11 cellular contexts compared by ENCODE assay signal in genomic region chr13:99237981-99238662, GRCh38. TPM values are rescaled to one million over a fixed set of nuclear protein-coding genes. Genes with fewer than 3 reads are reported as not detected.
DNase-seq lines count a peak whose midpoint lies in the region; ATAC-seq and TF ChIP-seq lines count a peak whose summit lies in the region.
"Had no signal": no experiment of that assay in that cellular context is flagged by ENCODE, and none has a peak within 500 bp of the region (broad histone marks: within the 10 kb centered on the region; RNA-seq: fewer than 3 reads in every experiment).

No MANE protein-coding gene starts in this region.

- H3K27me3 ChIP-seq in CD8-positive, alpha-beta memory T cell (ENCODE audit: insufficient read depth, low read length, poor library complexity, severe bottlenecking), result no peaks in the 10 kb centered on the region
- H3K27me3 ChIP-seq in body of pancreas, result no peaks in the 10 kb centered on the region
- H3K27me3 ChIP-seq: hepatocyte had no signal

- 63 to 75% methylated on average over 8 of the region's 8 CpGs for WGBS in body of pancreas, 2 donors

- peak overlapping the region; percentile 50 for H3K4me3 ChIP-seq in CD8-positive, alpha-beta memory T cell (ENCODE audit: low read length)
- no peak overlapping the region for H3K4me3 ChIP-seq in body of pancreas
- H3K4me3 ChIP-seq: hepatocyte had no signal

- H3K4me1 ChIP-seq in CD8-positive, alpha-beta memory T cell (ENCODE audit: insufficient read depth, low read length), result peaks cover 19% of the 10 kb centered on the region
- no peaks in the 10 kb centered on the region for H3K4me1 ChIP-seq in body of pancreas

- POLR2A ChIA-PET in CD8-positive, alpha-beta memory T cell (lab: Charles Lee), result interaction anchor here (1.0 to 1.9 kb wide), 4 partner anchors 14 to 38 kb away, joined by 3 to 12 read pairs (median 4); partner anchors contain the start of genes GPR18 and UBAC2

- ATAC-seq in GM19438 (IDR thresholded peaks at IDR 0.05; ENCODE audit: low read depth, unreplicated experiment), result peak; percentile 69
- ATAC-seq in HG03469 (IDR thresholded peaks at IDR 0.05; ENCODE audit: unreplicated experiment), result peak; percentile 60
- peak; percentile 86 for ATAC-seq in effector memory CD8-positive, alpha-beta T cell (replicated peaks)
- no peak for ATAC-seq in body of pancreas

- peaks cover 14% of the 10 kb centered on the region for H3K36me3 ChIP-seq in CD8-positive, alpha-beta memory T cell (ENCODE audit: insufficient read depth, low read length)
- H3K36me3 ChIP-seq in body of pancreas (replicated peaks in 1 of 2; ENCODE audit: insufficient read depth in 1 of 2, low read depth in 2 of 2), result no peaks in the 10 kb centered on the region

- H3K4me1 Mint-ChIP-seq in CD8-positive, alpha-beta memory T cell, result peaks cover 55 to 77% (median 74%) of the 10 kb centered on the region in 3 donors
- H3K4me1 Mint-ChIP-seq in effector memory CD8-positive, alpha-beta T cell (ENCODE audit: low read depth in 2 of 2), result peaks cover 35 to 42% of the 10 kb centered on the region in 2 donors

- peak overlapping the region; percentile 90 to 98 (median 96) for H3K27ac Mint-ChIP-seq in CD8-positive, alpha-beta memory T cell
- peak overlapping the region; percentile 97 to 99 for H3K27ac Mint-ChIP-seq in effector memory CD8-positive, alpha-beta T cell

- peak overlapping the region; percentile 80 to 88 (median 83) for H3K4me3 Mint-ChIP-seq in CD8-positive, alpha-beta memory T cell
- H3K4me3 Mint-ChIP-seq in effector memory CD8-positive, alpha-beta T cell, result peak overlapping the region; percentile 86 to 87

- CTCF ChIA-PET in CD8-positive, alpha-beta memory T cell (lab: Charles Lee), result interaction anchor here (1.4 to 2.1 kb wide), 4 partner anchors 20 to 62 kb away, joined by 3 to 5 read pairs (median 4); partner anchors contain the start of gene GPR18

- peak overlapping the region; percentile 33 for H3K27ac ChIP-seq in CD8-positive, alpha-beta memory T cell (ENCODE audit: low read depth, low read length)
- H3K27ac ChIP-seq in body of pancreas, result peak overlapping the region in 2 of 4 donors; percentile 22 to 61
- H3K27ac ChIP-seq: hepatocyte had no signal

- intact Hi-C loops in body of pancreas (cut with DNase I), result no loop called here

- no peak for TF ChIP-seq POLR2A in body of pancreas (IDR thresholded peaks at IDR 0.05)

- H3K27me3 Mint-ChIP-seq in CD8-positive, alpha-beta memory T cell, result no peaks in the 10 kb centered on the region
- H3K27me3 Mint-ChIP-seq in effector memory CD8-positive, alpha-beta T cell, result no peaks in the 10 kb centered on the region

- peak in 2 of 5 donors; percentile 42 to 55 for DNase-seq in CD8-positive, alpha-beta memory T cell
- DNase-seq in effector memory CD8-positive, alpha-beta T cell, result peak in 1 of 3 experiments; percentile 11
- DNase-seq in body of pancreas (no peak), NCI-H1048 (lab: John Stamatoyannopoulos, UW) (no peak), Kasumi-1 (lab: John Stamatoyannopoulos, UW) (no peak), NCI-H226 (no peak)

- H3K9me3 ChIP-seq in CD8-positive, alpha-beta memory T cell (ENCODE audit: low read length), result no peaks in the 10 kb centered on the region
- H3K9me3 ChIP-seq in body of pancreas, result no peaks in the 10 kb centered on the region

- no peaks in the 10 kb centered on the region for H3K9me3 Mint-ChIP-seq in CD8-positive, alpha-beta memory T cell
- H3K9me3 Mint-ChIP-seq in effector memory CD8-positive, alpha-beta T cell, result no peaks in the 10 kb centered on the region

- H3K36me3 Mint-ChIP-seq in CD8-positive, alpha-beta memory T cell, result peaks cover 10 to 40% (median 16%) of the 10 kb centered on the region in 3 donors
- H3K36me3 Mint-ChIP-seq in effector memory CD8-positive, alpha-beta T cell (ENCODE audit: insufficient read depth), result peaks cover 31% of the 10 kb centered on the region

- no peak for TF ChIP-seq CTCF in body of pancreas (IDR thresholded peaks at IDR 0.05)

RNA-seq across cellular contexts. Expression of gene GPR18, which starts 20.1 kb away (rescaled TPM):
- 10 to 100 TPM; 15.2 to 16.2 TPM for total RNA-seq in CD8-positive, alpha-beta memory T cell
- polyA plus RNA-seq in CD8-positive, alpha-beta memory T cell, result 32.4 TPM
- not detected for total RNA-seq in body of pancreas
- total RNA-seq: hepatocyte, HT1080 had no signal
- polyA plus RNA-seq: hepatocyte, urinary bladder had no signal

RNA-seq across cellular contexts. Expression of gene UBAC2, which starts 37.5 kb away (rescaled TPM):
- 10 to 100 TPM; 62.3 to 63.7 TPM for total RNA-seq in CD8-positive, alpha-beta memory T cell
- polyA plus RNA-seq in CD8-positive, alpha-beta memory T cell, result 160 TPM
- total RNA-seq in body of pancreas, result 10 to 100 TPM; 21.4 to 27.2 TPM

Comparison
In these comparisons a context has a peak if more than half of its experiments do, and no peak if none do; other contexts are left out.
1. RNA of gene GPR18, which starts 20.1 kb away (total RNA-seq): 15.2 to 16.2 TPM in CD8-positive, alpha-beta memory T cell; not detected in body of pancreas; every median in the first group is over 10 times any median in the second.